ENCODE assay signal across 8 cellular contexts in genomic region chr7:130669051-130669700, GRCh38. TPM values are rescaled to one million over a fixed set of nuclear protein-coding genes. Genes with fewer than 3 reads are reported as not detected.
DNase-seq lines count a peak whose midpoint lies in the region; ATAC-seq and TF ChIP-seq lines count a peak whose summit lies in the region.

No MANE protein-coding gene starts in this region.

- peak overlapping the region; percentile 95 for H3K4me2 ChIP-seq in GM23338

- H3K4me1 Mint-ChIP-seq in GM23338 (peaks cover 14% of the 10 kb centered on the region; the same call in 2 of the 3 replicates), MCF 10A (ENCODE audit: insufficient read depth, unreplicated experiment) (peaks cover 9% of the 10 kb centered on the region)

- peaks cover 8% of the 10 kb centered on the region for H3K27me3 ChIP-seq in GM23338 (ENCODE audit: insufficient read depth)

- CTCF ChIA-PET in MCF 10A (lab: Yijun Ruan, JAX) = no interaction called here

- no peaks in the 10 kb centered on the region for H3K9me2 ChIP-seq in GM23338 (ENCODE audit: insufficient read depth)

- H3F3A ChIP-seq in GM23338 (replicated peaks; ENCODE audit: low read depth) = no peaks in the 10 kb centered on the region

- H3K4me1 ChIP-seq in GM23338 (ENCODE audit: insufficient read depth) = peaks cover 4% of the 10 kb centered on the region; the same call in 1 of the 2 replicates

- H3K4me3 Mint-ChIP-seq in GM23338 (peak overlapping the region; percentile 89), MCF 10A (ENCODE audit: unreplicated experiment) (peak overlapping the region; percentile 81)

- H3K27me3 Mint-ChIP-seq in GM23338 (ENCODE audit: insufficient read depth, low read depth, poor library complexity) = peaks cover 2% of the 10 kb centered on the region
- no peaks in the 10 kb centered on the region for H3K27me3 Mint-ChIP-seq in MCF 10A (ENCODE audit: insufficient read depth, unreplicated experiment)

- H3K4me3 ChIP-seq in GM23338 = peak overlapping the region; percentile 98

- peaks cover 3% of the 10 kb centered on the region; the same call in 1 of the 2 replicates for H3K36me3 ChIP-seq in GM23338 (ENCODE audit: insufficient read depth)

- H3K27ac Mint-ChIP-seq in GM23338 (no peak overlapping the region), MCF 10A (ENCODE audit: low read depth, unreplicated experiment) (no peak overlapping the region)

- POLR2A ChIA-PET in MCF 10A (lab: Yijun Ruan, JAX) = interaction anchor here (0.6 to 1.0 kb wide), 5 partner anchors 29 to 703 kb away, joined by 3 to 4 read pairs (median 3); partner anchors contain the start of gene KLHDC10

- TSS peak; percentile 71 for BruUV-seq in MCF 10A (replicated peaks; lab: Mats Ljungman, UMichigan)

- H2AFZ ChIP-seq in GM23338 = peak overlapping the region; percentile 96

- H4K20me1 ChIP-seq in GM23338 (replicated peaks; ENCODE audit: insufficient read depth) = no peaks in the 10 kb centered on the region

- TF ChIP-seq CTCF in GM23338 (conservative IDR thresholded peaks at IDR 0.05; ENCODE audit: low read depth in 2 of 2) (no peak), MCF 10A (IDR thresholded peaks at IDR 0.05; ENCODE audit: unreplicated experiment) (no peak)

- H3K27ac ChIP-seq in GM23338 (ENCODE audit: low read depth) (no peak overlapping the region), temporal lobe (ENCODE audit: low read depth, low read length) (peak overlapping the region; percentile 61)

- H3K9me3 Mint-ChIP-seq in GM23338 (no peaks in the 10 kb centered on the region), MCF 10A (ENCODE audit: unreplicated experiment) (no peaks in the 10 kb centered on the region)

- DNase-seq in DMS 273 (lab: John Stamatoyannopoulos, UW; ENCODE audit: unreplicated experiment) = peak; percentile 74
- DNase-seq in DMS 273 treated with DMSO at 0.1 percent for 48 hours (lab: John Stamatoyannopoulos, UW) = no peak
- no peak for DNase-seq in GM23338 (ENCODE audit: low spot score)
- peak; percentile 50 for DNase-seq in MV-4-11 (lab: John Stamatoyannopoulos, UW)
- DNase-seq in MCF 10A (ENCODE audit: unreplicated experiment) = no peak
- DNase-seq in left lobe of liver (ENCODE audit: low spot score) = no peak
- no peak for DNase-seq in activated CD8-positive, alpha-beta memory T cell treated with anti-CD3 and anti-CD28 coated beads, Interleukin-2, amount 50 U/mL, for 48 hours

- intact Hi-C loops in MCF 10A (cut with micrococcal nuclease) = no loop called here

- peak; percentile 31 for ATAC-seq in GM23338
- ATAC-seq in left lobe of liver = peak; percentile 10

- no peaks in the 10 kb centered on the region for H3K79me2 ChIP-seq in GM23338 (replicated peaks; ENCODE audit: insufficient read depth)

- peaks cover 6% of the 10 kb centered on the region; the same call in 2 of the 3 replicates for H3K36me3 Mint-ChIP-seq in GM23338 (ENCODE audit: low read depth)
- H3K36me3 Mint-ChIP-seq in MCF 10A (ENCODE audit: insufficient read depth, unreplicated experiment) = no peaks in the 10 kb centered on the region

TF ChIP-seq in GM23338, 12 proteins besides CTCF, POLR2A, EP300 and RAD21 (continues in another document):
- no peak for TF ChIP-seq STAT1 (IDR thresholded peaks at IDR 0.05; ENCODE audit: unreplicated experiment)
- TF ChIP-seq POLR2AphosphoS5 (IDR thresholded peaks at IDR 0.05; ENCODE audit: low read depth) = no peak
- no peak for TF ChIP-seq REST (IDR thresholded peaks at IDR 0.05; ENCODE audit: unreplicated experiment)
- TF ChIP-seq CREB1 (CRISPR knock-in tag; IDR thresholded peaks at IDR 0.05; ENCODE audit: low read depth) = no peak
- TF ChIP-seq ZNF114 (CRISPR knock-in tag; IDR thresholded peaks at IDR 0.05) = no peak
- TF ChIP-seq EZH2 (IDR thresholded peaks at IDR 0.05; ENCODE audit: low read depth, unreplicated experiment) = no peak
- TF ChIP-seq ZNF331 (CRISPR knock-in tag; IDR thresholded peaks at IDR 0.05; ENCODE audit: low read depth) = no peak
- TF ChIP-seq ETS1 (IDR thresholded peaks at IDR 0.05) = no peak
- no peak for TF ChIP-seq JUNB (IDR thresholded peaks at IDR 0.05; ENCODE audit: unreplicated experiment)
- no peak for TF ChIP-seq NANOG (IDR thresholded peaks at IDR 0.05; ENCODE audit: borderline replicate concordance)
- TF ChIP-seq EZH2phosphoT487 (IDR thresholded peaks at IDR 0.05; ENCODE audit: unreplicated experiment) = no peak

RNA-seq across cellular contexts. Expression of gene COPG2, which starts 0.6 kb away (rescaled TPM):
- 66.3 and 72.4 TPM in 2 replicates for total RNA-seq in GM23338 (2014; rRNA removed; shearing (Covaris generic))
- 4.9 and 5.1 TPM in 2 replicates for polyA plus RNA-seq in GM23338 (2016; fragmentation: Nextera tagmentation; extraction: Ambion mirVana)
- total RNA-seq in MCF 10A (2022) (24.1 and 24.7 TPM in 2 replicates), left lobe of liver (5.4 TPM), temporal lobe (45.5 TPM)

RNA-seq across cellular contexts. Expression of gene TSGA13, which starts 17.2 kb away (rescaled TPM):
- not detected in 2 replicates for total RNA-seq in GM23338 (2014; rRNA removed; shearing (Covaris generic))
- polyA plus RNA-seq in GM23338 (2016; fragmentation: Nextera tagmentation; extraction: Ambion mirVana) = not detected in 2 replicates
- total RNA-seq in MCF 10A (2022) (not detected in 2 replicates), left lobe of liver (not detected), temporal lobe (not detected)

Comparison
In these comparisons a context has a peak if more than half of its experiments do, and no peak if none do; other contexts are left out.
1. DNase-seq: peak in DMS 273 (single experiment) and MV-4-11 (single experiment); none in DMS 273 treated with DMSO at 0.1 percent for 48 hours (single experiment), GM23338 (single experiment), MCF 10A (single experiment), left lobe of liver (single experiment) and activated CD8-positive, alpha-beta memory T cell treated with anti-CD3 and anti-CD28 coated beads, Interleukin-2, amount 50 U/mL, for 48 hours (single experiment).